16 cellular contexts compared by ENCODE assay signal in genomic region chr22:44361391-44362126, GRCh38. TPM values are rescaled to one million over a fixed set of nuclear protein-coding genes. Genes with fewer than 3 reads are reported as not detected.
DNase-seq lines count a peak whose midpoint lies in the region; ATAC-seq and TF ChIP-seq lines count a peak whose summit lies in the region.
"Had no signal": no experiment of that assay in that cellular context is flagged by ENCODE, and none has a peak within 500 bp of the region (broad histone marks: within the 10 kb centered on the region; RNA-seq: fewer than 3 reads in every experiment).

No MANE protein-coding gene starts in this region.

- H2AFZ ChIP-seq in ACC112 (ENCODE audit: low read length, unreplicated experiment) (no peak overlapping the region), mammary epithelial cell (ENCODE audit: low read depth, low read length) (peak overlapping the region; percentile 68)

- WGBS in mammary epithelial cell (ENCODE audit: low coverage, missing lambda C conversion rate): 60% methylated on average over 9 of the region's 12 CpGs
- WGBS in thyroid gland, 2 donors: 85 to 90% methylated on average over 6 to 12 of the region's 12 CpGs

- no peak overlapping the region for H3K4me3 ChIP-seq in ACC112 (ENCODE audit: low read depth, low read length)
- H3K4me3 ChIP-seq in mammary epithelial cell (replicated peaks in 1 of 3; ENCODE audit: insufficient read depth in 1 of 3, low read depth in 2 of 3, low read length in 3 of 3): no peak overlapping the region
- H3K4me3 ChIP-seq in thyroid gland (replicated peaks in 1 of 3): no peak overlapping the region
- H3K4me3 ChIP-seq: suprapubic skin had no signal

- intact Hi-C loops in mammary epithelial cell (cut with micrococcal nuclease) (loop anchor here (2.0 kb wide), 4 partner anchors 35 to 137 kb away; partner anchors contain the start of gene RTL6), Right ventricle myocardium superior (cut with DNase I) (no loop called here), posterior vena cava (cut with DNase I) (loop anchor here in 1 of 2 donors (5.0 kb wide), 1 partner anchor 49 kb away; the partner anchor contains the start of gene SHISAL1), thyroid gland (cut with DNase I) (loop anchor here (10.0 kb wide), 1 partner anchor 133 kb away; the partner anchor contains the start of gene RTL6)

- BruUV-seq in mammary epithelial cell (replicated peaks; lab: Mats Ljungman, UMichigan): TSS peak; percentile 75

- peak overlapping the region; percentile 53 for H3K4me2 ChIP-seq in mammary epithelial cell (ENCODE audit: insufficient read depth, low read depth, low read length)

- H3K36me3 ChIP-seq in ACC112 (ENCODE audit: insufficient read depth, low read length): no peaks in the 10 kb centered on the region
- no peaks in the 10 kb centered on the region for H3K36me3 ChIP-seq in mammary epithelial cell (ENCODE audit: insufficient read depth, low read length)
- no peaks in the 10 kb centered on the region for H3K36me3 ChIP-seq in thyroid gland
- H3K36me3 ChIP-seq: suprapubic skin had no signal

- H4K20me1 ChIP-seq in mammary epithelial cell (ENCODE audit: insufficient read depth, low read length): no peaks in the 10 kb centered on the region

- H3K79me2 ChIP-seq in ACC112 (ENCODE audit: control insufficient read depth, insufficient read depth, low read length, unreplicated experiment): no peaks in the 10 kb centered on the region
- no peaks in the 10 kb centered on the region for H3K79me2 ChIP-seq in mammary epithelial cell (ENCODE audit: insufficient read depth, low read length)

- dilution Hi-C loops in mammary epithelial cell (cut with HindIII; ENCODE audit: low sequenced_read_pairs): no loop called here

- H3K9me3 ChIP-seq in mammary epithelial cell (replicated peaks; ENCODE audit: insufficient read depth, low read length) (no peaks in the 10 kb centered on the region), thyroid gland (no peaks in the 10 kb centered on the region)
- H3K9me3 ChIP-seq: Caco-2, suprapubic skin had no signal

- H3K27me3 ChIP-seq in ACC112 (ENCODE audit: insufficient read depth, low read length) (no peaks in the 10 kb centered on the region), mammary epithelial cell (ENCODE audit: insufficient read depth, low read length) (no peaks in the 10 kb centered on the region), thyroid gland (no peaks in the 10 kb centered on the region)

- TF ChIP-seq CTCF in mammary epithelial cell (conservative IDR thresholded peaks at IDR 0.05 in 1 of 2, IDR thresholded peaks at IDR 0.05 in 1 of 2; ENCODE audit: extremely low read depth in 1 of 2, insufficient read depth in 1 of 2, low read depth in 1 of 2, low read length in 2 of 2): no peak
- no peak for TF ChIP-seq CTCF in thyroid gland (IDR thresholded peaks at IDR 0.05)

- DNase-seq in mammary epithelial cell (peak; percentile 78), Right ventricle myocardium superior (peak; percentile 22), posterior vena cava (ENCODE audit: low spot score) (peak; percentile 75), left lobe of liver (ENCODE audit: low spot score) (no peak), thyroid gland (no peak), UCSD-AML1 (lab: John Stamatoyannopoulos, UW; ENCODE audit: unreplicated experiment) (no peak)
- DNase-seq: activated effector memory CD4-positive, alpha-beta T cell treated with anti-CD3 and anti-CD28 coated beads, Interleukin-2, amount 50 U/mL, for 16 hours; Caco-2; foreskin melanocyte; GF-D8; NCI-H1694 treated with DMSO at 0.1 percent for 48 hours; NCI-H446 treated with DMSO at 0.1 percent for 48 hours had no signal

- no peak for TF ChIP-seq POLR2A in thyroid gland (IDR thresholded peaks at IDR 0.05)

- H3K9ac ChIP-seq in mammary epithelial cell (ENCODE audit: insufficient read depth, low read length): peak overlapping the region; percentile 23

- ATAC-seq in Right ventricle myocardium superior (ENCODE audit: poor library complexity) (no peak), left lobe of liver (no peak), HG03196 (IDR thresholded peaks at IDR 0.05; ENCODE audit: unreplicated experiment) (no peak)

- in situ Hi-C loops in mammary epithelial cell (cut with MboI; ENCODE audit: low sequenced_read_pairs in 2 of 2): no loop called here

- CTCF ChIA-PET in mammary epithelial cell (lab: Charles Lee; ENCODE audit: low non-redundant PET): no interaction called here

- peak overlapping the region; percentile 96 for H3K27ac ChIP-seq in ACC112 (ENCODE audit: low read depth, low read length)
- H3K27ac ChIP-seq in mammary epithelial cell (ENCODE audit: insufficient read depth, low read depth, low read length): peak overlapping the region; percentile 77
- peak overlapping the region in 1 of 3 donors; percentile 45 for H3K27ac ChIP-seq in thyroid gland
- H3K27ac ChIP-seq: suprapubic skin, VCaP had no signal

- H3K4me1 ChIP-seq in ACC112 (ENCODE audit: control insufficient read depth, insufficient read depth, low read length, unreplicated experiment): peaks cover 40% of the 10 kb centered on the region
- peaks cover 52% of the 10 kb centered on the region for H3K4me1 ChIP-seq in mammary epithelial cell (ENCODE audit: insufficient read depth, low read length)
- H3K4me1 ChIP-seq in thyroid gland: peaks cover 0 to 57% of the 10 kb centered on the region in 2 donors
- H3K4me1 ChIP-seq: Caco-2 had no signal

RNA-seq across cellular contexts. Expression of gene SHISAL1, which starts 48.8 kb away (rescaled TPM):
- total RNA-seq in mammary epithelial cell (1 to 10 TPM; 3.9 to 9.2 TPM), Right ventricle myocardium superior (1.3 TPM), posterior vena cava (10 to 100 TPM in 1 of 2 donors, 1 to 10 TPM in 1; 9.8 to 12.7 TPM), left lobe of liver (0.10 TPM), thyroid gland (1 to 10 TPM in 2 of 4 donors, under 1 TPM in 2; 0.22 to 1.9 (median 1.0) TPM)
- 2.9 TPM for polyA plus RNA-seq in mammary epithelial cell
- polyA minus RNA-seq in mammary epithelial cell: 7.2 TPM
- total RNA-seq: Caco-2 had no signal

Comparison
In these comparisons a context has a peak if more than half of its experiments do, and no peak if none do; other contexts are left out.
1. DNase-seq: peak in mammary epithelial cell (single experiment), Right ventricle myocardium superior (single experiment) and posterior vena cava (single experiment); none in left lobe of liver (single experiment), thyroid gland (0 of 2) and UCSD-AML1 (single experiment).